ENCODE assay signal across 13 cellular contexts in the genomic region with DNA sequence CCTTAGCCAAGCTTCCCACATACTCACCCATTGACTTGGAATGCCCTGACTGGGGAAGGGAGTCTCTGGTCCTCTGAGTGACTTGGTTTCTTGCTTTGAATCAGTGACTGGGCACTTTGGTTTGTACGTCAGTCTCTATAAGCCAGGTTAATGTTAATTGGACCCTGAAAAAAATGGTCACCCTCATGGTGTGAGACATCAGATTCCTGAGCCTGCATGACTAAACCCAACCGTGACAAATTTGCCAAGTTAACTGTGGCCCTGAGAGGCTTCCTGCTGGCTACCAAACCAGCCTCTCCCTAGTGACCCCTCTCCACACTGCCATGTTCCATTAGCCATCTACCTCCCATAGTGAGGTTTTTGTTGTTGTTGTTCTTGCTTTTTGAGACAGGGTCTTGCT.
"Had no signal": no experiment of that assay in that cellular context is flagged by ENCODE, and none has a peak within 500 bp of the region (broad histone marks: within the 10 kb centered on the region; RNA-seq: fewer than 3 reads in every experiment).

No MANE protein-coding gene starts in this region.

- H3K27ac ChIP-seq: lower lobe of right lung, neutrophil, right lobe of liver, tibial artery had no signal

- H3K4me3 ChIP-seq: lower lobe of right lung, right lobe of liver, stomach, tibial artery had no signal

- H3K4me1 ChIP-seq: lower lobe of right lung, right lobe of liver had no signal

- ATAC-seq: lower lobe of right lung; naive thymus-derived CD8-positive, alpha-beta T cell; right lobe of liver had no signal

- H3K9me3 ChIP-seq: lower lobe of right lung, neutrophil, right lobe of liver, stomach, tibial artery had no signal

- H3K27me3 ChIP-seq: right lobe of liver, stomach, tibial artery had no signal

- DNase-seq: activated CD4-positive, alpha-beta T cell treated with anti-CD3 and anti-CD28 coated beads, Interleukin-2, amount 50 U/mL, for 48 hours; activated CD4-positive, CD25-positive, alpha-beta regulatory T cell treated with anti-CD3 and anti-CD28 coated beads, Interleukin-2, amount 50 U/mL, for 72 hours; activated naive CD8-positive, alpha-beta T cell treated with anti-CD3 and anti-CD28 coated beads, Interleukin-2, amount 10 ng/mL, durations not matched to agents 7 days and 5 days; aorta; lower lobe of right lung; naive thymus-derived CD8-positive, alpha-beta T cell; right lobe of liver; stimulated activated CD4-positive, alpha-beta T cell treated with anti-CD3 and anti-CD28 coated beads, Interleukin-4, amount 100 ng/mL, for 1 hour; stimulated activated CD8-positive, alpha-beta memory T cell treated with anti-CD3 and anti-CD28 coated beads, Interleukin-4, amount 100 ng/mL, for 48 hours; stomach; SW 1271; tibial artery had no signal

- H3K36me3 ChIP-seq: lower lobe of right lung, neutrophil, right lobe of liver, stomach, tibial artery had no signal
